ENCODE assay signal across 8 cellular contexts in genomic region chr4:472881-473574, GRCh38. TPM values are rescaled to one million over a fixed set of nuclear protein-coding genes. Genes with fewer than 3 reads are reported as not detected.
DNase-seq lines count a peak whose midpoint lies in the region; ATAC-seq and TF ChIP-seq lines count a peak whose summit lies in the region.

No MANE protein-coding gene starts in this region.

- peak overlapping the region; percentile 63 for H3K4me3 ChIP-seq in GM12864 (ENCODE audit: low read depth, low read length)
- peak overlapping the region; percentile 90 to 95 for H3K4me3 ChIP-seq in ascending aorta

- ATAC-seq in stimulated activated naive CD8-positive, alpha-beta T cell treated with anti-CD3 and anti-CD28 coated beads, Interleukin-15, amount 100 ng/mL, for 72 hours, result no peak
- no peak for ATAC-seq in GM18520 (IDR thresholded peaks at IDR 0.05; ENCODE audit: unreplicated experiment)

- peaks cover 13 to 31% of the 10 kb centered on the region in 2 donors for H3K9me3 ChIP-seq in ascending aorta

- H3K4me1 Mint-ChIP-seq in IgD-negative memory B cell, result peaks cover 24 to 34% (median 31%) of the 10 kb centered on the region in 3 donors
- H3K4me1 Mint-ChIP-seq in stimulated activated naive CD8-positive, alpha-beta T cell treated with anti-CD3 and anti-CD28 coated beads, Interleukin-15, amount 100 ng/mL, for 72 hours, result peaks cover 42% of the 10 kb centered on the region

- H3K27ac ChIP-seq in ascending aorta, result peak overlapping the region; percentile 84 to 85

- peak overlapping the region; percentile 98 to 99 (median 99) for H3K27ac Mint-ChIP-seq in IgD-negative memory B cell
- H3K27ac Mint-ChIP-seq in stimulated activated naive CD8-positive, alpha-beta T cell treated with anti-CD3 and anti-CD28 coated beads, Interleukin-15, amount 100 ng/mL, for 72 hours, result peak overlapping the region; percentile 99 to 100

- no peaks in the 10 kb centered on the region for H3K27me3 Mint-ChIP-seq in IgD-negative memory B cell
- no peaks in the 10 kb centered on the region for H3K27me3 Mint-ChIP-seq in stimulated activated naive CD8-positive, alpha-beta T cell treated with anti-CD3 and anti-CD28 coated beads, Interleukin-15, amount 100 ng/mL, for 72 hours

- peak overlapping the region; percentile 98 to 99 (median 99) for H3K4me3 Mint-ChIP-seq in IgD-negative memory B cell
- peak overlapping the region; percentile 99 for H3K4me3 Mint-ChIP-seq in stimulated activated naive CD8-positive, alpha-beta T cell treated with anti-CD3 and anti-CD28 coated beads, Interleukin-15, amount 100 ng/mL, for 72 hours

- H3K9me3 Mint-ChIP-seq in IgD-negative memory B cell, result peaks cover 14 to 40% (median 15%) of the 10 kb centered on the region in 3 donors
- peaks cover 37 to 41% of the 10 kb centered on the region in 2 donors for H3K9me3 Mint-ChIP-seq in stimulated activated naive CD8-positive, alpha-beta T cell treated with anti-CD3 and anti-CD28 coated beads, Interleukin-15, amount 100 ng/mL, for 72 hours

- peaks cover 29 to 36% of the 10 kb centered on the region in 2 donors for H3K36me3 ChIP-seq in ascending aorta

- intact Hi-C loops in ascending aorta (cut with DNase I), result no loop called here

- H3K4me1 ChIP-seq in ascending aorta, result peaks cover 0 to 4% of the 10 kb centered on the region in 2 donors

- no peak for DNase-seq in GM12864 (ENCODE audit: low read depth)
- peak in 1 of 2 donors; percentile 63 for DNase-seq in ascending aorta (ENCODE audit: low spot score in 2 of 2)
- peak; percentile 58 for DNase-seq in islet precursor cell
- DNase-seq in stimulated activated naive CD8-positive, alpha-beta T cell treated with anti-CD3 and anti-CD28 coated beads, Interleukin-15, amount 100 ng/mL, for 72 hours, result no peak
- DNase-seq in DMS153 (lab: John Stamatoyannopoulos, UW), result no peak
- DNase-seq in CD1c-positive myeloid dendritic cell (ENCODE audit: extremely low spot score), result no peak

- TF ChIP-seq CTCF in GM12864 (IDR thresholded peaks at IDR 0.05; ENCODE audit: low read depth, low read length, missing control alignments) (no peak), ascending aorta (IDR thresholded peaks at IDR 0.05) (no peak)

- H3K36me3 Mint-ChIP-seq in IgD-negative memory B cell, result peaks cover 31% of the 10 kb centered on the region

- no peaks in the 10 kb centered on the region for H3K27me3 ChIP-seq in ascending aorta

RNA-seq across cellular contexts. Expression of gene ZNF721, which starts 25.9 kb away (rescaled TPM):
- polyA plus RNA-seq in IgD-negative memory B cell, result 42.7 TPM
- total RNA-seq in ascending aorta, result 40.7 TPM

RNA-seq across cellular contexts. Expression of gene PIGG, which starts 26.0 kb away (rescaled TPM):
- polyA plus RNA-seq in IgD-negative memory B cell, result 26.7 TPM
- 41.9 TPM for total RNA-seq in ascending aorta
